8 cellular contexts compared by ENCODE assay signal in genomic region chr17:58577696-58578095, GRCh38.
DNase-seq lines count a peak whose midpoint lies in the region; FAIRE-seq and TF ChIP-seq lines count a peak whose summit lies in the region.

No MANE protein-coding gene starts in this region.

- no peaks in the 10 kb centered on the region for H4K20me1 ChIP-seq in neural progenitor cell (ENCODE audit: low read depth)

- no peaks in the 10 kb centered on the region for H3K4me1 Mint-ChIP-seq in neural progenitor cell

- H3K79me2 ChIP-seq in neural progenitor cell (ENCODE audit: low read depth): no peaks in the 10 kb centered on the region

- intact Hi-C loops in esophagus squamous epithelium (cut with DNase I): no loop called here
- intact Hi-C loops in testis (cut with DNase I; ENCODE audit: low total_unique reads): no loop called here

- H2AFZ ChIP-seq in neural progenitor cell (replicated peaks): peak overlapping the region; percentile 88

- CTCF ChIA-PET in AG04449 (lab: Yijun Ruan, JAX): interaction anchor here (1.0 to 3.1 kb wide), 14 partner anchors 9 to 465 kb away, joined by 3 to 53 read pairs (median 5); no protein-coding TSS in a partner anchor

- H3K4me3 Mint-ChIP-seq in neural progenitor cell: no peak overlapping the region

- no peaks in the 10 kb centered on the region for H3K36me3 ChIP-seq in esophagus squamous epithelium
- no peaks in the 10 kb centered on the region for H3K36me3 ChIP-seq in neural progenitor cell
- no peaks in the 10 kb centered on the region for H3K36me3 ChIP-seq in testis (ENCODE audit: low read depth, missing control alignments)

- no peaks in the 10 kb centered on the region for H3K36me3 Mint-ChIP-seq in neural progenitor cell

- TF ChIP-seq POLR2A in esophagus squamous epithelium (IDR thresholded peaks at IDR 0.05) (no peak), testis (IDR thresholded peaks at IDR 0.05) (no peak)

- no peaks in the 10 kb centered on the region for H3K9me3 Mint-ChIP-seq in neural progenitor cell

- H3K27ac ChIP-seq in esophagus squamous epithelium (no peak overlapping the region), neural progenitor cell (no peak overlapping the region), testis (no peak overlapping the region)

- 19 to 24% methylated on average over 7 of the region's 7 CpGs for WGBS in esophagus squamous epithelium, 2 donors
- WGBS in testis, 2 donors: 28 to 43% methylated on average over 7 of the region's 7 CpGs

- H3K4me3 ChIP-seq in AG04449 (ENCODE audit: low read depth, low read length) (no peak overlapping the region), esophagus squamous epithelium (no peak overlapping the region), neural progenitor cell (no peak overlapping the region), testis (no peak overlapping the region)

- no peak for DNase-seq in AG04449 (ENCODE audit: low read depth, low spot score)
- peak; percentile 28 for DNase-seq in GM19239 (ENCODE audit: insufficient read length, low spot score)
- DNase-seq in NCI-H774 (lab: John Stamatoyannopoulos, UW): peak; percentile 11
- DNase-seq in activated T-cell treated with anti-CD3 and anti-CD28 coated beads for 1 hour (ENCODE audit: low read depth): peak; percentile 43
- no peak for DNase-seq in esophagus squamous epithelium (lab: John Stamatoyannopoulos, UW)
- peak; percentile 86 for DNase-seq in neural progenitor cell (ENCODE audit: low spot score)
- DNase-seq in testis: peak; percentile 61
- DNase-seq in GDM1 (lab: John Stamatoyannopoulos, UW): no peak

- no peaks in the 10 kb centered on the region for H3F3A ChIP-seq in neural progenitor cell (ENCODE audit: low read depth)

- peak; percentile 93 for FAIRE-seq in GM19239 (lab: Jason Lieb, UNC)

- POLR2A ChIA-PET in AG04449 (lab: Yijun Ruan, JAX): no interaction called here

- no peaks in the 10 kb centered on the region for H3K27me3 Mint-ChIP-seq in neural progenitor cell (ENCODE audit: insufficient read depth, low read depth)

- no peaks in the 10 kb centered on the region for H3K9me3 ChIP-seq in esophagus squamous epithelium
- no peaks in the 10 kb centered on the region for H3K9me3 ChIP-seq in neural progenitor cell (ENCODE audit: low read depth)
- no peaks in the 10 kb centered on the region for H3K9me3 ChIP-seq in testis

- TF ChIP-seq CTCF in AG04449 (IDR thresholded peaks at IDR 0.05; ENCODE audit: insufficient read depth, low read length, missing control alignments): peak; percentile 55
- TF ChIP-seq CTCF in esophagus squamous epithelium (IDR thresholded peaks at IDR 0.05): peak in 5 of 6 experiments; percentile 34 to 54 (median 45)
- peak; percentile 83 for TF ChIP-seq CTCF in neural progenitor cell (IDR thresholded peaks at IDR 0.05)
- peak in 2 of 3 experiments; percentile 50 to 60 for TF ChIP-seq CTCF in testis (IDR thresholded peaks at IDR 0.05)

- H3K4me2 ChIP-seq in neural progenitor cell: no peak overlapping the region

- H3K9ac ChIP-seq in neural progenitor cell: no peak overlapping the region

- H3K27me3 ChIP-seq in esophagus squamous epithelium: peaks cover 0 to 4% (median 0%) of the 10 kb centered on the region in 4 donors
- no peaks in the 10 kb centered on the region for H3K27me3 ChIP-seq in neural progenitor cell
- H3K27me3 ChIP-seq in testis: no peaks in the 10 kb centered on the region

- H3K4me1 ChIP-seq in esophagus squamous epithelium: peaks cover 0 to 25% (median 0%) of the 10 kb centered on the region in 3 donors
- H3K4me1 ChIP-seq in neural progenitor cell: peaks cover 5% of the 10 kb centered on the region
- no peaks in the 10 kb centered on the region for H3K4me1 ChIP-seq in testis

- H3K27ac Mint-ChIP-seq in neural progenitor cell: no peak overlapping the region

Comparison
In these comparisons a context has a peak if more than half of its experiments do, and no peak if none do; other contexts are left out.
1. DNase-seq: peak in GM19239 (single experiment), NCI-H774 (single experiment), activated T-cell treated with anti-CD3 and anti-CD28 coated beads for 1 hour (single experiment), neural progenitor cell (single experiment) and testis (single experiment); none in AG04449 (single experiment), esophagus squamous epithelium (single experiment) and GDM1 (single experiment).
2. Peak in every context shown above with its lines, with median percentiles within 50 percentile points of each other: CTCF ChIP-seq.